ENCODE assay signal across 10 cellular contexts in genomic region chr4:36310793-36311192, GRCh38. TPM values are rescaled to one million over a fixed set of nuclear protein-coding genes. Genes with fewer than 3 reads are reported as not detected.
DNase-seq lines count a peak whose midpoint lies in the region; ATAC-seq and TF ChIP-seq lines count a peak whose summit lies in the region.
"Had no signal": no experiment of that assay in that cellular context is flagged by ENCODE, and none has a peak within 500 bp of the region (broad histone marks: within the 10 kb centered on the region; RNA-seq: fewer than 3 reads in every experiment).

No MANE protein-coding gene starts in this region.

- H3K36me3 Mint-ChIP-seq in activated naive CD4-positive, alpha-beta T cell treated with anti-CD3 and anti-CD28 coated beads, Interleukin-2, amount 10 ng/mL, durations not matched to agents 7 days and 5 days = peaks cover 8% of the 10 kb centered on the region
- H3K36me3 Mint-ChIP-seq in activated T-helper 1 cell treated with anti-CD3 and anti-CD28 coated beads, Interleukin-12 subunit alpha, Interleukin-12 subunit beta, Interleukin-2, Interleukin-4 antibody, amounts not matched to agents 30 ng/mL and 10 ng/mL and 1 ng/mL, durations not matched to agents 14 hours and 24 hours and 36 hours (ENCODE audit: low read depth) = peaks cover 15% of the 10 kb centered on the region

- H3K36me3 ChIP-seq in tibial artery (no peaks in the 10 kb centered on the region), MG63 (no peaks in the 10 kb centered on the region)
- H3K36me3 ChIP-seq: SJCRH30 had no signal

- DNase-seq in activated naive CD4-positive, alpha-beta T cell treated with anti-CD3 and anti-CD28 coated beads, Interleukin-2, amount 10 ng/mL, durations not matched to agents 7 days and 5 days = peak; percentile 41
- DNase-seq in activated naive CD4-positive, alpha-beta T cell treated with anti-CD3 and anti-CD28 coated beads, Interleukin-2, amount 50 U/mL, for 16 hours = no peak
- no peak for DNase-seq in activated T-helper 1 cell treated with anti-CD3 and anti-CD28 coated beads, Interleukin-12 subunit alpha, Interleukin-12 subunit beta, Interleukin-2, Interleukin-4 antibody, amounts not matched to agents 30 ng/mL and 10 ng/mL and 1 ng/mL, durations not matched to agents 14 hours and 24 hours and 36 hours (ENCODE audit: low spot score)
- DNase-seq in tibial artery (peak; percentile 60 to 65), NCI-H1105 treated with DMSO at 0.1 percent for 48 hours (lab: John Stamatoyannopoulos, UW) (no peak), MG63 (no peak), A172 (ENCODE audit: low spot score) (no peak)

- no peak overlapping the region for H3K4me3 ChIP-seq in tibial artery
- no peak overlapping the region for H3K4me3 ChIP-seq in MG63
- H3K4me3 ChIP-seq: SJCRH30, skin epidermis had no signal

- H3K9me3 ChIP-seq in tibial artery (no peaks in the 10 kb centered on the region), MG63 (no peaks in the 10 kb centered on the region)
- H3K9me3 ChIP-seq: SJCRH30 had no signal

- H3K4me3 Mint-ChIP-seq in activated naive CD4-positive, alpha-beta T cell treated with anti-CD3 and anti-CD28 coated beads, Interleukin-2, amount 10 ng/mL, durations not matched to agents 7 days and 5 days = no peak overlapping the region
- H3K4me3 Mint-ChIP-seq in activated T-helper 1 cell treated with anti-CD3 and anti-CD28 coated beads, Interleukin-12 subunit alpha, Interleukin-12 subunit beta, Interleukin-2, Interleukin-4 antibody, amounts not matched to agents 30 ng/mL and 10 ng/mL and 1 ng/mL, durations not matched to agents 14 hours and 24 hours and 36 hours = peak overlapping the region; percentile 3

- peak overlapping the region; percentile 77 for H3K27ac Mint-ChIP-seq in activated naive CD4-positive, alpha-beta T cell treated with anti-CD3 and anti-CD28 coated beads, Interleukin-2, amount 10 ng/mL, durations not matched to agents 7 days and 5 days
- H3K27ac Mint-ChIP-seq in activated T-helper 1 cell treated with anti-CD3 and anti-CD28 coated beads, Interleukin-12 subunit alpha, Interleukin-12 subunit beta, Interleukin-2, Interleukin-4 antibody, amounts not matched to agents 30 ng/mL and 10 ng/mL and 1 ng/mL, durations not matched to agents 14 hours and 24 hours and 36 hours = peak overlapping the region; percentile 1

- CTCF ChIA-PET in activated naive CD4-positive, alpha-beta T cell treated with anti-CD3 and anti-CD28 coated beads, Interleukin-2, amount 10 ng/mL, durations not matched to agents 7 days and 5 days (lab: Charles Lee) = interaction anchor here (1.4 kb wide), 1 partner anchor 9 kb away, joined by 3 read pairs; no protein-coding TSS in a partner anchor

- no peaks in the 10 kb centered on the region for H3K27me3 Mint-ChIP-seq in activated naive CD4-positive, alpha-beta T cell treated with anti-CD3 and anti-CD28 coated beads, Interleukin-2, amount 10 ng/mL, durations not matched to agents 7 days and 5 days
- H3K27me3 Mint-ChIP-seq in activated T-helper 1 cell treated with anti-CD3 and anti-CD28 coated beads, Interleukin-12 subunit alpha, Interleukin-12 subunit beta, Interleukin-2, Interleukin-4 antibody, amounts not matched to agents 30 ng/mL and 10 ng/mL and 1 ng/mL, durations not matched to agents 14 hours and 24 hours and 36 hours (ENCODE audit: insufficient read depth) = no peaks in the 10 kb centered on the region

- intact Hi-C loops in activated T-helper 1 cell treated with anti-CD3 and anti-CD28 coated beads, Interleukin-12 subunit alpha, Interleukin-12 subunit beta, Interleukin-2, Interleukin-4 antibody, amounts not matched to agents 30 ng/mL and 10 ng/mL and 1 ng/mL, durations not matched to agents 14 hours and 24 hours and 36 hours (cut with micrococcal nuclease) = no loop called here
- intact Hi-C loops in tibial artery (cut with DNase I; ENCODE audit: low total_unique reads) = no loop called here

- no peaks in the 10 kb centered on the region for H3K27me3 ChIP-seq in tibial artery
- no peaks in the 10 kb centered on the region for H3K27me3 ChIP-seq in MG63
- H3K27me3 ChIP-seq: SJCRH30 had no signal

- H3K4me1 Mint-ChIP-seq in activated naive CD4-positive, alpha-beta T cell treated with anti-CD3 and anti-CD28 coated beads, Interleukin-2, amount 10 ng/mL, durations not matched to agents 7 days and 5 days = peaks cover 32% of the 10 kb centered on the region
- H3K4me1 Mint-ChIP-seq in activated T-helper 1 cell treated with anti-CD3 and anti-CD28 coated beads, Interleukin-12 subunit alpha, Interleukin-12 subunit beta, Interleukin-2, Interleukin-4 antibody, amounts not matched to agents 30 ng/mL and 10 ng/mL and 1 ng/mL, durations not matched to agents 14 hours and 24 hours and 36 hours (ENCODE audit: low read depth) = peaks cover 54% of the 10 kb centered on the region

- no peaks in the 10 kb centered on the region for H3K4me1 ChIP-seq in tibial artery
- H3K4me1 ChIP-seq: SJCRH30 had no signal

- H3K9me3 Mint-ChIP-seq in activated naive CD4-positive, alpha-beta T cell treated with anti-CD3 and anti-CD28 coated beads, Interleukin-2, amount 10 ng/mL, durations not matched to agents 7 days and 5 days = peaks cover 6% of the 10 kb centered on the region
- H3K9me3 Mint-ChIP-seq in activated T-helper 1 cell treated with anti-CD3 and anti-CD28 coated beads, Interleukin-12 subunit alpha, Interleukin-12 subunit beta, Interleukin-2, Interleukin-4 antibody, amounts not matched to agents 30 ng/mL and 10 ng/mL and 1 ng/mL, durations not matched to agents 14 hours and 24 hours and 36 hours = peaks cover 19% of the 10 kb centered on the region

- no peak overlapping the region for H3K27ac ChIP-seq in tibial artery
- H3K27ac ChIP-seq: SJCRH30, skin epidermis had no signal

- ATAC-seq in HG03354 (IDR thresholded peaks at IDR 0.05; ENCODE audit: poor library complexity, severe bottlenecking, unreplicated experiment) = peak; percentile 88

- no peak for TF ChIP-seq CTCF in tibial artery (IDR thresholded peaks at IDR 0.05)

RNA-seq across cellular contexts. Expression of gene DTHD1, which starts 29.4 kb away (rescaled TPM):
- 0.86 and 1.0 TPM in 2 replicates for total RNA-seq in activated T-helper 1 cell treated with anti-CD3 and anti-CD28 coated beads, Interleukin-12 subunit alpha, Interleukin-12 subunit beta, Interleukin-2, Interleukin-4 antibody, amounts not matched to agents 30 ng/mL and 10 ng/mL and 1 ng/mL, durations not matched to agents 14 hours and 24 hours and 36 hours
- not detected in 2 replicates for total RNA-seq in MG63 (2014; rRNA removed; shearing (Covaris generic); ENCODE audit: low replicate concordance)
- total RNA-seq in A172 (2014; rRNA removed; shearing (Covaris generic)) = not detected in 2 replicates
- total RNA-seq: SJCRH30 had no signal

Comparison
In these comparisons a context has a peak if more than half of its experiments do, and no peak if none do; other contexts are left out.
1. DNase-seq: peak in activated naive CD4-positive, alpha-beta T cell treated with anti-CD3 and anti-CD28 coated beads, Interleukin-2, amount 10 ng/mL, durations not matched to agents 7 days and 5 days (single experiment) and tibial artery (2 of 2); none in activated naive CD4-positive, alpha-beta T cell treated with anti-CD3 and anti-CD28 coated beads, Interleukin-2, amount 50 U/mL, for 16 hours (single experiment), activated T-helper 1 cell treated with anti-CD3 and anti-CD28 coated beads, Interleukin-12 subunit alpha, Interleukin-12 subunit beta, Interleukin-2, Interleukin-4 antibody, amounts not matched to agents 30 ng/mL and 10 ng/mL and 1 ng/mL, durations not matched to agents 14 hours and 24 hours and 36 hours (single experiment), NCI-H1105 treated with DMSO at 0.1 percent for 48 hours (single experiment), MG63 (single experiment) and A172 (single experiment).